In the genomic region with DNA sequence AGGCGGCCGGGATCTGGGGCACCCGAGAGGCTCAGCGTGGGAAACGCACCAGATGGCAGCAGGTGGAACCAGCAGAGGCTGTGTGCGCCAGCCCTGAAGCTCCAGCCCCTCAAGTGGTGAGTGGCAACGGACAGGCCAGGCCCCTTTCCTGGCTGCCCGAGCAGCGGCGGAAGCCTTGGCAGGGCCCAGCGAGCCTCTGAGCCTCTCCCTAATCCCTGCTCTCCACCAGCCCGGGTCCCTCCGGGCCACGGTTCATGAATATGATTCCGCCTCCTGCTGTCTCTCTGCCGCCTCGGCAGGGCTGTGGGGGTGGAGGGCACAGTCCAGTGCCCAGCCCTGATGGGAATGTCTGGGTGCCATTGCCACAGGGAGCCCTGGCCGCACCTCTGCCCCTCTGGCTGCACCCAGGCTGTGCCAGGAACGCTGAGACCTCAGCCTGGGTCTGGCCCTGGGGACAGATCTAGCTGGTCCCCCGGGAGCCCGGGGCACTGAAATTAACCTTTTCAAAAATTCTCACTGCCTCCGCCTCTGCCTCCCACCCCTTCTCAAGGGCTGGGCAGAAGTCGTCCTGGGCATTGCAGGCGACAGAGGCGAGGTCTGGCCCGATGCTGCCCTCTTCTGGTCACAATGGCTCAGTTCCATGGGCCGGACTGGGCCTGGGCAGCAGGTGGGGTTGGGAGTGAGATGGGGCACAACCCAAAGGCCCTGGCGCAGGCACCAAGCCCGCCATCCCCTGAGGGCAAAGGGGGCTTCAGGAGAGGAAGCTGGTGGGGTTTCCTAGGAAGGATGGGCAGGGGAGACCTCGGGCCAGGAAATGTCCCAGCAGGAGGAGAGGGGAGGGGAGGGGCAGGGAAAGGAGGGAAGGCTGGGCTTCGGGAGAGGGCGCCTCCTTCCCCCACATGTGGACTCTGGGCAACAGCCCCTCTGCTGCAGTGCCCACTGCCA, we compare ENCODE assay signal across 8 cellular contexts. TPM values are rescaled to one million over a fixed set of nuclear protein-coding genes. Genes with fewer than 3 reads are reported as not detected.
DNase-seq lines count a peak whose midpoint lies in the region; ATAC-seq and TF ChIP-seq lines count a peak whose summit lies in the region.

No MANE protein-coding gene starts in this region.

- in situ Hi-C loops in GM13977 (cut with MboI; ENCODE audit: low pct_unique_long_range_greater_than_20kb, low sequenced_read_pairs, unreplicated experiment), result no loop called here

- no peak for TF ChIP-seq POLR2A in erythroblast (IDR thresholded peaks at IDR 0.05; ENCODE audit: low read length)

- peak; percentile 96 for TF ChIP-seq CTCF in GM13977 (IDR thresholded peaks at IDR 0.05; ENCODE audit: extremely low read depth, insufficient read depth, missing control alignments)

- DNase-seq in 8988T (peak; percentile 98), GM13977 (ENCODE audit: low spot score) (peak; percentile 94), NOMO-1 treated with DMSO at 0.1 percent for 48 hours (lab: John Stamatoyannopoulos, UW; ENCODE audit: unreplicated experiment) (peak; percentile 75), erythroblast (lab: John Stamatoyannopoulos, UW) (peak; percentile 69 to 86), myocyte (ENCODE audit: low read depth) (peak; percentile 84)
- DNase-seq in activated CD8-positive, alpha-beta memory T cell treated with anti-CD3 and anti-CD28 coated beads, Interleukin-2, amount 50 U/mL, for 4 hours, result peak; percentile 73
- DNase-seq in stimulated activated CD8-positive, alpha-beta memory T cell treated with anti-CD3 and anti-CD28 coated beads, Interleukin-4, amount 100 ng/mL, for 24 hours (ENCODE audit: low read depth), result peak; percentile 58

- ATAC-seq in HG03565 (IDR thresholded peaks at IDR 0.05; ENCODE audit: unreplicated experiment), result peak; percentile 46

RNA-seq across cellular contexts. Expression of gene CCDC187, which starts 20.3 kb away (rescaled TPM):
- total RNA-seq in myocyte, result 0.05 TPM in 1 of 2 replicates, not detected in the other
- polyA plus RNA-seq in myocyte (2012), result not detected

RNA-seq across cellular contexts. Expression of gene QSOX2, which starts 38.0 kb away (rescaled TPM):
- 18.2 and 20.7 TPM in 2 replicates for total RNA-seq in myocyte
- 15.7 TPM for polyA plus RNA-seq in myocyte (2012)

RNA-seq across cellular contexts. Expression of gene GPSM1, which starts 43.8 kb away (rescaled TPM):
- 22.3 and 28.3 TPM in 2 replicates for total RNA-seq in myocyte
- 25.1 TPM for polyA plus RNA-seq in myocyte (2012)

Comparison
In these comparisons a context has a peak if more than half of its experiments do, and no peak if none do; other contexts are left out.
1. Peak in every context shown above with its lines: DNase-seq and ATAC-seq.